7 cellular contexts compared by ENCODE assay signal in genomic region chr13:24319641-24320040, GRCh38. TPM values are rescaled to one million over a fixed set of nuclear protein-coding genes. Genes with fewer than 3 reads are reported as not detected.
"Had no signal": no experiment of that assay in that cellular context is flagged by ENCODE, and none has a peak within 500 bp of the region (broad histone marks: within the 10 kb centered on the region; RNA-seq: fewer than 3 reads in every experiment).

No MANE protein-coding gene starts in this region.

RNA-seq across cellular contexts. Expression of gene C1QTNF9, which starts 10.3 kb away (rescaled TPM):
- total RNA-seq: OCI-LY7, PC-9, RPMI7951, SJCRH30, SJSA1, SK-MEL-5 had no signal
- polyA plus RNA-seq: SK-N-SH had no signal
